In genomic region chr10:70379581-70380176, GRCh38 we compare ENCODE assay signal across 1 cellular context.
TF ChIP-seq lines count a peak whose summit lies in the region.

No MANE protein-coding gene starts in this region.

TF ChIP-seq in K562, 482 proteins besides CTCF, POLR2A, EP300 and RAD21 (continued from another document):
- TF ChIP-seq AFF1 (IDR thresholded peaks at IDR 0.05; ENCODE audit: low read depth in 1 of 2, partially characterized antibody in 2 of 2): no peak
- TF ChIP-seq SMC3 (conservative IDR thresholded peaks at IDR 0.05; ENCODE audit: insufficient read depth, low read depth, low read length): peak; percentile 59
- peak in 1 of 2 experiments; percentile 95; a peak in 2 of 3 replicates for TF ChIP-seq CBX3 (IDR thresholded peaks at IDR 0.05; ENCODE audit: borderline replicate concordance in 1 of 2, low read length in 2 of 2)
- no peak for TF ChIP-seq ILK (tag; IDR thresholded peaks at IDR 0.05; ENCODE audit: borderline replicate concordance, low read depth)
- TF ChIP-seq POLR2AphosphoS2 (IDR thresholded peaks at IDR 0.05; ENCODE audit: low read length): no peak
- 0 out of 2 replicates have a peak, but pooled peaks have one; percentile 17 for TF ChIP-seq CTBP1 (IDR thresholded peaks at IDR 0.05; ENCODE audit: borderline replicate concordance)
- TF ChIP-seq CBX1 (IDR thresholded peaks at IDR 0.05; ENCODE audit: low read depth): peak; percentile 83; the same call in 1 of the 2 replicates
- no peak for TF ChIP-seq RHOXF2B (CRISPR knock-in tag; conservative IDR thresholded peaks at IDR 0.05)
- TF ChIP-seq ZBTB33 (CRISPR knock-in tag; IDR thresholded peaks at IDR 0.05): peak; percentile 92
- peak; percentile 3; the same call in 1 of the 2 replicates for TF ChIP-seq TFAP4 (CRISPR knock-in tag; IDR thresholded peaks at IDR 0.05; ENCODE audit: borderline replicate concordance)
- no peak for TF ChIP-seq CTCFL (IDR thresholded peaks at IDR 0.05; ENCODE audit: borderline replicate concordance, insufficient read depth, low read depth, low read length, poor library complexity, severe bottlenecking)
- TF ChIP-seq MAZ (CRISPR knock-in tag; conservative IDR thresholded peaks at IDR 0.05 in 1 of 2, IDR thresholded peaks at IDR 0.05 in 1 of 2): 0 out of 4 replicates have a peak, but pooled peaks of 1 of the 2 experiments have one; percentile 20
- TF ChIP-seq FOXA1 (IDR thresholded peaks at IDR 0.05; ENCODE audit: borderline replicate concordance): no peak
- peak; percentile 8; the same call in 1 of the 2 replicates for TF ChIP-seq CBX5 (IDR thresholded peaks at IDR 0.05; ENCODE audit: borderline replicate concordance, low read depth)
- no peak for TF ChIP-seq ZNF174 (CRISPR knock-in tag; IDR thresholded peaks at IDR 0.05)
- no peak for TF ChIP-seq MCM2 (IDR thresholded peaks at IDR 0.05; ENCODE audit: low read depth)
- TF ChIP-seq ZNF780A (CRISPR knock-in tag; IDR thresholded peaks at IDR 0.05): no peak
- TF ChIP-seq DEAF1 (CRISPR knock-in tag; IDR thresholded peaks at IDR 0.05): 0 out of 2 replicates have a peak, but pooled peaks have one; percentile 10
- 0 out of 2 replicates have a peak, but pooled peaks have one; percentile 41 for TF ChIP-seq ZNF511 (CRISPR knock-in tag; IDR thresholded peaks at IDR 0.05)
- TF ChIP-seq NCOA2 (IDR thresholded peaks at IDR 0.05; ENCODE audit: partially characterized antibody in 2 of 2): no peak
- no peak for TF ChIP-seq SP1 (CRISPR knock-in tag; IDR thresholded peaks at IDR 0.05)
- no peak for TF ChIP-seq ZBTB8A (IDR thresholded peaks at IDR 0.05; ENCODE audit: partially characterized antibody)
- TF ChIP-seq RB1 (IDR thresholded peaks at IDR 0.05; ENCODE audit: low read depth): 0 out of 2 replicates have a peak, but pooled peaks have one; percentile 22
